ENCODE assay signal across 18 cellular contexts in genomic region chr16:74742051-74742481, GRCh38. TPM values are rescaled to one million over a fixed set of nuclear protein-coding genes. Genes with fewer than 3 reads are reported as not detected.
DNase-seq lines count a peak whose midpoint lies in the region; ATAC-seq, FAIRE-seq and TF ChIP-seq lines count a peak whose summit lies in the region.
"Had no signal": no experiment of that assay in that cellular context is flagged by ENCODE, and none has a peak within 500 bp of the region (broad histone marks: within the 10 kb centered on the region; RNA-seq: fewer than 3 reads in every experiment).

No MANE protein-coding gene starts in this region.

- no peaks in the 10 kb centered on the region for H3K4me1 Mint-ChIP-seq in central memory CD8-positive, alpha-beta T cell

- no peak for TF ChIP-seq RAD21 in A549 (conservative IDR thresholded peaks at IDR 0.05 in 1 of 2, IDR thresholded peaks at IDR 0.05 in 1 of 2)

- H3K79me1 ChIP-seq in mesenchymal stem cell (replicated peaks; ENCODE audit: low read length, poor library complexity, severe bottlenecking) = no peaks in the 10 kb centered on the region

- H4K91ac ChIP-seq in mesenchymal stem cell (ENCODE audit: low read length) = peak overlapping the region; percentile 11

- in situ Hi-C loops in KBM-7 (cut with MboI; ENCODE audit: low pct_unique_long_range_greater_than_20kb, low sequenced_read_pairs) = no loop called here

- peak overlapping the region; percentile 16 for H3K27ac Mint-ChIP-seq in central memory CD8-positive, alpha-beta T cell (ENCODE audit: low read depth)

- no peaks in the 10 kb centered on the region for H3K36me3 Mint-ChIP-seq in central memory CD8-positive, alpha-beta T cell (ENCODE audit: insufficient read depth)

- H3K4me1 ChIP-seq in A549 (peaks cover 83% of the 10 kb centered on the region), mesenchymal stem cell (ENCODE audit: control insufficient read depth, insufficient read depth, low read depth, low read length) (peaks cover 35% of the 10 kb centered on the region)
- H3K4me1 ChIP-seq: lower lobe of right lung had no signal

- no peak overlapping the region for H2AK5ac ChIP-seq in mesenchymal stem cell (ENCODE audit: low read length, severe bottlenecking)

- H2BK12ac ChIP-seq in mesenchymal stem cell (ENCODE audit: low read length in 2 of 2) = no peak overlapping the region

- H3K23ac ChIP-seq in mesenchymal stem cell (ENCODE audit: low read length in 2 of 2) = no peak overlapping the region

- H3K4me3 Mint-ChIP-seq in central memory CD8-positive, alpha-beta T cell = no peak overlapping the region

- no peak overlapping the region for H2BK120ac ChIP-seq in mesenchymal stem cell (ENCODE audit: low read depth, low read length)

- H3K9me3 ChIP-seq in A549 = no peaks in the 10 kb centered on the region
- no peaks in the 10 kb centered on the region for H3K9me3 ChIP-seq in mesenchymal stem cell (ENCODE audit: control insufficient read depth, low read length)
- H3K9me3 ChIP-seq: lower lobe of right lung, thoracic aorta had no signal

- no peak overlapping the region for H3K4ac ChIP-seq in mesenchymal stem cell (ENCODE audit: low read depth in 1 of 2, low read length in 2 of 2)

- H3K4me3 ChIP-seq in A549 = no peak overlapping the region
- no peak overlapping the region for H3K4me3 ChIP-seq in mesenchymal stem cell (ENCODE audit: insufficient read depth in 1 of 2, low read depth in 1 of 2, low read length in 2 of 2)
- H3K4me3 ChIP-seq: lower lobe of right lung, thoracic aorta had no signal

- CTCF ChIA-PET in A549 (lab: Yijun Ruan, JAX) = interaction anchor here (1.4 to 7.8 kb wide), 4 partner anchors 15 to 121 kb away, joined by 7 to 55 read pairs (median 12); no protein-coding TSS in a partner anchor

- H3K36me3 ChIP-seq in mesenchymal stem cell (ENCODE audit: control insufficient read depth in 1 of 2, insufficient read depth in 2 of 2, low read depth in 1 of 2, low read length in 2 of 2) = no peaks in the 10 kb centered on the region
- H3K36me3 ChIP-seq: lower lobe of right lung, thoracic aorta had no signal

- H3K27me3 ChIP-seq in mesenchymal stem cell (ENCODE audit: control insufficient read depth in 1 of 2, insufficient read depth in 1 of 2, low read length in 2 of 2) = peaks cover 0 to 24% of the 10 kb centered on the region in 2 experiments

- H4K8ac ChIP-seq in mesenchymal stem cell (ENCODE audit: low read length) = no peak overlapping the region

- peak in 1 of 2 experiments; percentile 65 for DNase-seq in A549 (ENCODE audit: low read depth in 1 of 2, low spot score in 1 of 2)
- DNase-seq in KBM-7 = peak; percentile 38
- DNase-seq in central memory CD8-positive, alpha-beta T cell (ENCODE audit: low spot score in 2 of 2) = no peak
- peak; percentile 18 for DNase-seq in mesenchymal stem cell
- DNase-seq in NCI-H146 (lab: John Stamatoyannopoulos, UW) = no peak
- DNase-seq: DMS79 treated with DMSO at 0.1 percent for 48 hours; lower lobe of right lung; NCI-H446; nucleus accumbens; stimulated activated CD4-positive, alpha-beta T cell treated with anti-CD3 and anti-CD28 coated beads, Interleukin-12 subunit alpha, Interleukin-12 subunit beta, amount 100 ng/mL, for 4 hours; SW 1271 had no signal

- no peak overlapping the region for H2BK5ac ChIP-seq in mesenchymal stem cell (ENCODE audit: low read depth, low read length, poor library complexity, severe bottlenecking)

- TF ChIP-seq POLR2A in A549 (IDR thresholded peaks at IDR 0.05; ENCODE audit: low read length) = no peak

- POLR2A ChIA-PET in A549 (lab: Yijun Ruan, JAX) = interaction anchor here (0.6 kb wide), 1 partner anchor 38 kb away, joined by 6 read pairs; no protein-coding TSS in a partner anchor

- peak overlapping the region; percentile 89 for H3K4me2 ChIP-seq in A549
- no peak overlapping the region for H3K4me2 ChIP-seq in mesenchymal stem cell (ENCODE audit: low read length, poor library complexity, severe bottlenecking)

- no peak overlapping the region for H3K9ac ChIP-seq in mesenchymal stem cell (ENCODE audit: low read length)

- no peak overlapping the region for H2AFZ ChIP-seq in mesenchymal stem cell (ENCODE audit: low read depth, low read length)

- ATAC-seq in A549 = no peak
- ATAC-seq in central memory CD8-positive, alpha-beta T cell (replicated peaks; ENCODE audit: extremely low read depth, poor library complexity, severe bottlenecking) = no peak
- ATAC-seq in HG02938 (IDR thresholded peaks at IDR 0.05; ENCODE audit: unreplicated experiment) = no peak
- ATAC-seq in HG03378 (IDR thresholded peaks at IDR 0.05; ENCODE audit: unreplicated experiment) = no peak
- ATAC-seq in GM21360 (IDR thresholded peaks at IDR 0.05; ENCODE audit: unreplicated experiment) = no peak
- ATAC-seq: lower lobe of right lung had no signal

- peak overlapping the region; percentile 57 for H2BK15ac ChIP-seq in mesenchymal stem cell (ENCODE audit: low read depth, poor library complexity, severe bottlenecking)

- 49% methylated on average over 9 of the region's 10 CpGs for WGBS in A549 (ENCODE audit: missing lambda C conversion rate)
- 41% methylated on average over 8 of the region's 10 CpGs for WGBS in mesenchymal stem cell

- H3K27ac ChIP-seq in A549 (peak overlapping the region; percentile 91), mesenchymal stem cell (ENCODE audit: low read length, poor library complexity, severe bottlenecking) (no peak overlapping the region)
- H3K27ac ChIP-seq: lower lobe of right lung, thoracic aorta had no signal

- peaks cover 39% of the 10 kb centered on the region for H3K27me3 Mint-ChIP-seq in central memory CD8-positive, alpha-beta T cell

- no peak for FAIRE-seq in A549 (lab: Jason Lieb, UNC)
- FAIRE-seq: endometrium, GM12891 had no signal

- H3K14ac ChIP-seq in mesenchymal stem cell (ENCODE audit: low read length in 2 of 2) = no peak overlapping the region

- no peak for TF ChIP-seq CTCF in A549 (IDR thresholded peaks at IDR 0.05)

- no peak for TF ChIP-seq EP300 in A549 (IDR thresholded peaks at IDR 0.05)

- no peak overlapping the region for H3K18ac ChIP-seq in mesenchymal stem cell (ENCODE audit: low read depth in 1 of 2, low read length in 2 of 2)

- H3K9me3 Mint-ChIP-seq in central memory CD8-positive, alpha-beta T cell = no peaks in the 10 kb centered on the region

TF ChIP-seq in A549, 52 proteins besides CTCF, POLR2A, EP300 and RAD21:
- TF ChIP-seq EHF (CRISPR knock-in tag; IDR thresholded peaks at IDR 0.05) (peak; percentile 87; the same call in 1 of the 2 replicates), SMC3 (IDR thresholded peaks at IDR 0.05) (no peak), HOXB5 (CRISPR knock-in tag; IDR thresholded peaks at IDR 0.05) (peak; percentile 57; the same call in 1 of the 2 replicates), HEYL (CRISPR knock-in tag; IDR thresholded peaks at IDR 0.05) (peak; percentile 82; the same call in 1 of the 2 replicates), TFCP2L1 (CRISPR knock-in tag; IDR thresholded peaks at IDR 0.05) (0 out of 2 replicates have a peak, but pooled peaks have one; percentile 58), HOXB13 (CRISPR knock-in tag; IDR thresholded peaks at IDR 0.05; ENCODE audit: low read depth) (peak; percentile 75; the same call in 1 of the 2 replicates), FOSB (CRISPR knock-in tag; IDR thresholded peaks at IDR 0.05) (peak; percentile 78; the same call in 1 of the 2 replicates), HOXA7 (CRISPR knock-in tag; IDR thresholded peaks at IDR 0.05) (peak; percentile 67; the same call in 1 of the 2 replicates), BCL3 (IDR thresholded peaks at IDR 0.05) (no peak), ATOH8 (CRISPR knock-in tag; IDR thresholded peaks at IDR 0.05; ENCODE audit: low read depth) (peak; percentile 70; the same call in 1 of the 2 replicates), HES2 (IDR thresholded peaks at IDR 0.05) (no peak)

RNA-seq across cellular contexts. Expression of gene FA2H, which starts 32.6 kb away (rescaled TPM):
- 7.1 and 11.0 TPM in 2 replicates for polyA plus RNA-seq in A549 (2011; rRNA removed)
- polyA plus RNA-seq in A549 (2012; cell fraction: cytosol; rRNA removed) = 9.9 and 14.4 TPM in 2 replicates
- 15.7 and 23.4 TPM in 2 replicates for polyA plus RNA-seq in A549 (2012; cell fraction: nucleus; rRNA removed)
- polyA plus RNA-seq in A549 (2017; fragmentation: RNase III; extraction: RNeasy Plus Mini Kit Qiagen cat#74134 plus additional on column Dnase treatment) = 5.3 to 9.2 TPM (median 5.6 TPM) in 3 replicates
- polyA minus RNA-seq in A549 (2011; rRNA and poly(A)+ RNA removed) = 15.0 and 20.6 TPM in 2 replicates
- polyA plus RNA-seq in mesenchymal stem cell (2013, experiment 1 of 2) = not detected
- not detected for polyA plus RNA-seq in mesenchymal stem cell (2013, experiment 2 of 2)
- polyA plus RNA-seq: AG04450 had no signal

RNA-seq across cellular contexts. Expression of gene MLKL, which starts 41.4 kb away (rescaled TPM):
- polyA plus RNA-seq in A549 (2011; rRNA removed) = 17.9 and 18.8 TPM in 2 replicates
- 9.6 and 10.2 TPM in 2 replicates for polyA plus RNA-seq in A549 (2012; cell fraction: cytosol; rRNA removed)
- polyA plus RNA-seq in A549 (2012; cell fraction: nucleus; rRNA removed) = 11.6 and 14.2 TPM in 2 replicates
- polyA plus RNA-seq in A549 (2017; fragmentation: RNase III; extraction: RNeasy Plus Mini Kit Qiagen cat#74134 plus additional on column Dnase treatment) = 12.3 to 14.3 TPM (median 12.6 TPM) in 3 replicates
- polyA minus RNA-seq in A549 (2011; rRNA and poly(A)+ RNA removed) = 6.2 and 8.9 TPM in 2 replicates
- 7.4 TPM for polyA plus RNA-seq in mesenchymal stem cell (2013, experiment 1 of 2)
- 7.1 TPM for polyA plus RNA-seq in mesenchymal stem cell (2013, experiment 2 of 2)

Comparison
In these comparisons a context has a peak if more than half of its experiments do, and no peak if none do; other contexts are left out.
1. DNase-seq: peak in KBM-7 (single experiment) and mesenchymal stem cell (single experiment); none in central memory CD8-positive, alpha-beta T cell (0 of 2) and NCI-H146 (single experiment).